Comparison of ENCODE assay signal across 10 cellular contexts in genomic region chr10:79150444-79150754, GRCh38.
DNase-seq lines count a peak whose midpoint lies in the region; ATAC-seq, FAIRE-seq and TF ChIP-seq lines count a peak whose summit lies in the region.
"Had no signal": no experiment of that assay in that cellular context is flagged by ENCODE, and none has a peak within 500 bp of the region (broad histone marks: within the 10 kb centered on the region; RNA-seq: fewer than 3 reads in every experiment).

No MANE protein-coding gene starts in this region.

- WGBS in H1 (ENCODE audit: extremely low coverage in 1 of 2, insufficient coverage in 1 of 2, insufficient read length in 1 of 2, insufficient replicate concordance in 2 of 2, low coverage in 1 of 2, low lambda C conversion rate in 2 of 2, missing lambda C conversion rate in 1 of 2), 2 experiments = 83% methylated on average over 1 of the region's 1 CpG; no CpG with 5 or more reads in 1 of the 2 experiments

- H3K4me1 ChIP-seq in BLaER1 treated with 17β-estradiol and CSF1 and Interleukin-3, amounts not matched to agents 10 nM and 100 nM = peaks cover 100% of the 10 kb centered on the region in 10 experiments
- H3K4me1 ChIP-seq in H1 (replicated peaks in 1 of 4; ENCODE audit: control insufficient read depth in 3 of 4, insufficient read depth in 4 of 4, low read length in 3 of 4) = peaks cover 0 to 20% (median 12%) of the 10 kb centered on the region in 4 experiments; a peak in 5 of 7 replicates
- H3K4me1 ChIP-seq in osteoblast (ENCODE audit: insufficient read depth, low read length) = peaks cover 77% of the 10 kb centered on the region

- H2BK12ac ChIP-seq in H1 (ENCODE audit: low read depth, low read length) = peak overlapping the region; percentile 75; the same call in 1 of the 2 replicates

- no peak overlapping the region for H3K14ac ChIP-seq in H1 (ENCODE audit: insufficient read length)

- peak overlapping the region; percentile 57 to 89 (median 73); a peak in 21 of 22 replicates for H3K9ac ChIP-seq in BLaER1 treated with 17β-estradiol and CSF1 and Interleukin-3, amounts not matched to agents 10 nM and 100 nM
- no peak overlapping the region for H3K9ac ChIP-seq in H1 (replicated peaks in 1 of 4; ENCODE audit: extremely low read depth in 1 of 4, low read depth in 3 of 4, low read length in 3 of 4)

- DNase-seq in NCI-H69 (lab: John Stamatoyannopoulos, UW) (peak; percentile 35), H1 (ENCODE audit: low read depth in 1 of 2, low spot score in 2 of 2) (no peak), osteoblast (ENCODE audit: insufficient read length, low spot score, missing footprints) (no peak), GOT3 (lab: John Stamatoyannopoulos, UW) (no peak), COLO829 (ENCODE audit: low spot score) (no peak)
- no peak for DNase-seq in effector CD4-positive, alpha-beta T cell

- peaks cover 9 to 57% (median 24%) of the 10 kb centered on the region in 11 experiments; a peak in 17 of 22 replicates for H4K20me1 ChIP-seq in BLaER1 treated with 17β-estradiol and CSF1 and Interleukin-3, amounts not matched to agents 10 nM and 100 nM
- H4K20me1 ChIP-seq in H1 (replicated peaks in 1 of 2; ENCODE audit: control insufficient read depth in 1 of 2, insufficient read depth in 2 of 2, low read length in 2 of 2) (peaks cover 0 to 1% of the 10 kb centered on the region in 2 experiments), osteoblast (ENCODE audit: insufficient read depth, low read length) (no peaks in the 10 kb centered on the region)

- peaks cover 2% of the 10 kb centered on the region; the same call in 1 of the 2 replicates for H3K79me1 ChIP-seq in H1 (ENCODE audit: low read depth, low read length)

- TF ChIP-seq POLR2A in H1 (IDR thresholded peaks at IDR 0.05; ENCODE audit: control extremely low read depth in 1 of 2, low read depth in 2 of 2, low read length in 2 of 2) = no peak

- no peak overlapping the region for H4K5ac ChIP-seq in H1 (ENCODE audit: insufficient read length, low read depth, low read length)

- H3K9me3 ChIP-seq in BLaER1 treated with 17β-estradiol and CSF1 and Interleukin-3, amounts not matched to agents 10 nM and 100 nM (replicated peaks in 1 of 11) = no peaks in the 10 kb centered on the region
- H3K9me3 ChIP-seq in H1 (ENCODE audit: insufficient read depth in 2 of 2, low read depth in 1 of 2, low read length in 1 of 2) = no peaks in the 10 kb centered on the region
- no peaks in the 10 kb centered on the region for H3K9me3 ChIP-seq in osteoblast (ENCODE audit: low read depth, low read length)
- H3K9me3 ChIP-seq: mucosa of descending colon had no signal

- no peak overlapping the region for H4K91ac ChIP-seq in H1 (replicated peaks; ENCODE audit: insufficient read length, low read length)

- H2AK5ac ChIP-seq in H1 (ENCODE audit: low read depth, low read length) = no peak overlapping the region

- H4K8ac ChIP-seq in H1 (ENCODE audit: extremely low read depth, insufficient read depth, low read length) = no peak overlapping the region

- no peak overlapping the region for H3K23ac ChIP-seq in H1 (ENCODE audit: insufficient read length)

- H2BK120ac ChIP-seq in H1 (replicated peaks; ENCODE audit: low read depth, low read length) = no peak overlapping the region

- peaks cover 0 to 28% (median 15%) of the 10 kb centered on the region in 11 experiments; a peak in 14 of 22 replicates for H3K36me3 ChIP-seq in BLaER1 treated with 17β-estradiol and CSF1 and Interleukin-3, amounts not matched to agents 10 nM and 100 nM
- H3K36me3 ChIP-seq in H1 (ENCODE audit: control insufficient read depth in 2 of 4, insufficient read depth in 4 of 4, low read length in 3 of 4) (no peaks in the 10 kb centered on the region), osteoblast (ENCODE audit: insufficient read depth, low read length) (peaks cover 14% of the 10 kb centered on the region)

- CTCF ChIA-PET in H1 (lab: Charles Lee; ENCODE audit: partially characterized antibody) = interaction anchor here (1.0 to 2.7 kb wide), 4 partner anchors 20 to 47 kb away, joined by 3 to 17 read pairs (median 3); no protein-coding TSS in a partner anchor

- peak overlapping the region; percentile 88 to 99 (median 97) for H3K4me2 ChIP-seq in BLaER1 treated with 17β-estradiol and CSF1 and Interleukin-3, amounts not matched to agents 10 nM and 100 nM
- H3K4me2 ChIP-seq in H1 (ENCODE audit: insufficient read depth in 1 of 2, low read depth in 2 of 2, low read length in 2 of 2) (no peak overlapping the region), osteoblast (ENCODE audit: insufficient read depth, low read length) (no peak overlapping the region)

- no peaks in the 10 kb centered on the region for H3K23me2 ChIP-seq in H1 (ENCODE audit: low read depth, low read length)

- H3K56ac ChIP-seq in H1 (replicated peaks; ENCODE audit: insufficient read length, low read depth, low read length) = no peak overlapping the region

- no peak for TF ChIP-seq EP300 in H1 (IDR thresholded peaks at IDR 0.05; ENCODE audit: borderline replicate concordance in 1 of 2, low read depth in 2 of 2, low read length in 2 of 2)

- POLR2A ChIA-PET in H1 (lab: Charles Lee; ENCODE audit: partially characterized antibody) = interaction anchor here (0.9 to 1.7 kb wide), 2 partner anchors 18 to 37 kb away, joined by 3 read pairs; no protein-coding TSS in a partner anchor

- H2AFZ ChIP-seq in H1 (ENCODE audit: low read length) (no peak overlapping the region), osteoblast (ENCODE audit: low read length) (no peak overlapping the region)

- FAIRE-seq in H1 (lab: Jason Lieb, UNC) = no peak
- FAIRE-seq: colon had no signal

- H2BK15ac ChIP-seq in H1 (ENCODE audit: low read length) = no peak overlapping the region

- TF ChIP-seq RAD21 in H1 (IDR thresholded peaks at IDR 0.05 in 1 of 2, conservative IDR thresholded peaks at IDR 0.05 in 1 of 2; ENCODE audit: low read depth in 2 of 2, low read length in 2 of 2) = no peak

- TF ChIP-seq CTCF in H1 (IDR thresholded peaks at IDR 0.05; ENCODE audit: control extremely low read depth in 1 of 3, insufficient read depth in 1 of 3, low read depth in 1 of 3, low read length in 3 of 3) (no peak), osteoblast (IDR thresholded peaks at IDR 0.05; ENCODE audit: extremely low read depth, low read depth, low read length) (no peak)

- no peak for ATAC-seq in HG02970 (IDR thresholded peaks at IDR 0.05; ENCODE audit: low FRiP score, unreplicated experiment)

- no peaks in the 10 kb centered on the region for H3K27me3 ChIP-seq in BLaER1 treated with 17β-estradiol and CSF1 and Interleukin-3, amounts not matched to agents 10 nM and 100 nM
- H3K27me3 ChIP-seq in H1 (replicated peaks in 1 of 4; ENCODE audit: control insufficient read depth in 3 of 4, extremely low read depth in 1 of 4, insufficient read depth in 3 of 4, low read length in 3 of 4) (no peaks in the 10 kb centered on the region), osteoblast (ENCODE audit: insufficient read depth, low read length) (no peaks in the 10 kb centered on the region)

- H3K27ac ChIP-seq in BLaER1 treated with 17β-estradiol and CSF1 and Interleukin-3, amounts not matched to agents 10 nM and 100 nM = peak overlapping the region; percentile 73 to 97 (median 86)
- H3K27ac ChIP-seq in H1 (ENCODE audit: low read depth, low read length) (no peak overlapping the region), osteoblast (ENCODE audit: low read depth, low read length) (peak overlapping the region; percentile 94)

- H2BK20ac ChIP-seq in H1 (ENCODE audit: low read length) = no peak overlapping the region

- H2BK5ac ChIP-seq in H1 (ENCODE audit: low read depth, low read length) = 0 out of 2 replicates have a peak overlapping the region, but pooled peaks have one; percentile 87

- H3K79me2 ChIP-seq in H1 (ENCODE audit: control insufficient read depth in 1 of 2, insufficient read depth in 2 of 2, low read length in 2 of 2) (no peaks in the 10 kb centered on the region; a peak in 1 of 4 replicates), osteoblast (ENCODE audit: insufficient read depth, low read length) (peaks cover 78% of the 10 kb centered on the region)

- peak overlapping the region in 8 of 10 experiments; percentile 4 to 54 (median 22); a peak in 10 of 20 replicates for H3K4me3 ChIP-seq in BLaER1 treated with 17β-estradiol and CSF1 and Interleukin-3, amounts not matched to agents 10 nM and 100 nM
- no peak overlapping the region for H3K4me3 ChIP-seq in H1 (ENCODE audit: extremely low read depth in 1 of 4, insufficient read depth in 2 of 4, low read depth in 3 of 4, low read length in 4 of 4)
- H3K4me3 ChIP-seq in osteoblast (ENCODE audit: insufficient read depth, low read length) = no peak overlapping the region
- H3K4me3 ChIP-seq: mucosa of descending colon had no signal

- 0 out of 2 replicates have a peak overlapping the region, but pooled peaks have one; percentile 9 for H3K18ac ChIP-seq in H1 (ENCODE audit: extremely low read depth, low read length)

- H3K4ac ChIP-seq in H1 (replicated peaks; ENCODE audit: insufficient read length, low read depth, low read length) = no peak overlapping the region

TF ChIP-seq in H1, 55 proteins besides CTCF, POLR2A, EP300 and RAD21:
- no peak for TF ChIP-seq SAP30 (IDR thresholded peaks at IDR 0.05; ENCODE audit: insufficient read depth, insufficient replicate concordance, low read length)
- no peak for TF ChIP-seq KDM4A (IDR thresholded peaks at IDR 0.05; ENCODE audit: low read depth, low read length, severe bottlenecking)
- TF ChIP-seq NRF1 (IDR thresholded peaks at IDR 0.05; ENCODE audit: low read depth, low read length) = no peak
- no peak for TF ChIP-seq RXRA (IDR thresholded peaks at IDR 0.05; ENCODE audit: insufficient read depth, low read depth, low read length)
TF ChIP-seq in H1: peak in this region for 0.

Comparison
In these comparisons a context has a peak if more than half of its experiments do, and no peak if none do; other contexts are left out.
1. H3K4me2 ChIP-seq: peak in BLaER1 treated with 17β-estradiol and CSF1 and Interleukin-3, amounts not matched to agents 10 nM and 100 nM (11 of 11); none in H1 (0 of 2) and osteoblast (single experiment).
2. H3K4me3 ChIP-seq: peak in BLaER1 treated with 17β-estradiol and CSF1 and Interleukin-3, amounts not matched to agents 10 nM and 100 nM (8 of 10); none in H1 (0 of 4) and osteoblast (single experiment).
3. H3K9ac ChIP-seq: peak in BLaER1 treated with 17β-estradiol and CSF1 and Interleukin-3, amounts not matched to agents 10 nM and 100 nM (11 of 11); none in H1 (0 of 4).